ENCODE assay signal across 27 cellular contexts in genomic region chr9:92077868-92078267, GRCh38.
"Had no signal": no experiment of that assay in that cellular context is flagged by ENCODE, and none has a peak within 500 bp of the region (broad histone marks: within the 10 kb centered on the region; RNA-seq: fewer than 3 reads in every experiment).

No MANE protein-coding gene starts in this region.

- FAIRE-seq: urothelium cell line had no signal

- ATAC-seq: stimulated activated effector memory CD8-positive, alpha-beta T cell treated with anti-CD3 and anti-CD28 coated beads, Interleukin-12 subunit alpha, Interleukin-12 subunit beta, amount 100 ng/mL, for 72 hours; stimulated activated memory B cell treated with anti-CD40 and anti-IgM and Interleukin-4, amounts not matched to agents 10 μg/mL and 1 μg/mL and 100 μg/mL, for 72 hours; stimulated activated naive B cell treated with anti-CD40 and anti-IgM and Interleukin-4, amounts not matched to agents 10 μg/mL and 1 μg/mL and 100 μg/mL, for 72 hours; stimulated activated naive CD8-positive, alpha-beta T cell treated with anti-CD3 and anti-CD28 coated beads, Interleukin-15, amount 100 ng/mL, for 72 hours; stimulated activated naive CD8-positive, alpha-beta T cell treated with anti-CD3 and anti-CD28 coated beads, Interleukin-15, Interleukin-2, amounts not matched to agents 100 U/mL and 50 U/mL, for 24 hours; upper lobe of right lung had no signal

- DNase-seq: stimulated activated CD4-positive, alpha-beta T cell treated with anti-CD3 and anti-CD28 coated beads, Interleukin-2, amount 100 ng/mL, for 48 hours; stimulated activated CD4-positive, alpha-beta T cell treated with anti-CD3 and anti-CD28 coated beads, Interleukin-4, amount 100 ng/mL, for 1 hour; stimulated activated CD4-positive, alpha-beta T cell treated with anti-CD3 and anti-CD28 coated beads, Interleukin-4, amount 100 ng/mL, for 24 hours; stimulated activated CD4-positive, alpha-beta T cell treated with anti-CD3 and anti-CD28 coated beads, Interleukin-4, amount 100 ng/mL, for 4 hours; stimulated activated CD8-positive, alpha-beta memory T cell treated with anti-CD3 and anti-CD28 coated beads, Interleukin-4, amount 100 ng/mL, for 48 hours; stimulated activated naive B cell treated with anti-CD40 and anti-IgM and Interleukin-4, amounts not matched to agents 10 μg/mL and 1 μg/mL and 100 μg/mL, for 72 hours; stimulated activated naive CD4-positive, alpha-beta T cell; stimulated activated naive CD4-positive, alpha-beta T cell treated with Interleukin-2 at 50 U/mL for 16 hours; stimulated activated naive CD8-positive, alpha-beta T cell treated with anti-CD3 and anti-CD28 coated beads, Interleukin-15, amount 100 ng/mL, for 72 hours; stimulated activated naive CD8-positive, alpha-beta T cell treated with anti-CD3 and anti-CD28 coated beads, Interleukin-15, Interleukin-2, amounts not matched to agents 100 U/mL and 50 U/mL, for 24 hours; stomach; substantia nigra; testis; thyroid gland; tibial artery; transverse colon; trophoblast cell; upper lobe of left lung; upper lobe of right lung; uterus had no signal

- H3K27ac ChIP-seq: stomach, suprapubic skin, testis, thoracic aorta, thyroid gland, tibial artery, tibial nerve, transverse colon, upper lobe of left lung, upper lobe of right lung, uterus, vagina had no signal

- H3K27me3 ChIP-seq: stomach, suprapubic skin, testis, thyroid gland, tibial artery, tibial nerve, transverse colon, upper lobe of left lung, upper lobe of right lung, uterus, vagina had no signal

- H3K9me3 ChIP-seq: stomach, suprapubic skin, testis, thoracic aorta, thyroid gland, tibial artery, tibial nerve, transverse colon, upper lobe of left lung, upper lobe of right lung, uterus, vagina had no signal

- H3K36me3 ChIP-seq: uterus had no signal

- H3K4me3 ChIP-seq: stomach, suprapubic skin, testis, thoracic aorta, thyroid gland, tibial artery, tibial nerve, transverse colon, upper lobe of left lung, upper lobe of right lung, uterus, vagina had no signal

- H3K4me1 ChIP-seq: stomach, suprapubic skin, testis, thyroid gland, tibial artery, tibial nerve, transverse colon, upper lobe of left lung, upper lobe of right lung, uterus, vagina had no signal
